Comparison of ENCODE assay signal across 8 cellular contexts in the genomic region with DNA sequence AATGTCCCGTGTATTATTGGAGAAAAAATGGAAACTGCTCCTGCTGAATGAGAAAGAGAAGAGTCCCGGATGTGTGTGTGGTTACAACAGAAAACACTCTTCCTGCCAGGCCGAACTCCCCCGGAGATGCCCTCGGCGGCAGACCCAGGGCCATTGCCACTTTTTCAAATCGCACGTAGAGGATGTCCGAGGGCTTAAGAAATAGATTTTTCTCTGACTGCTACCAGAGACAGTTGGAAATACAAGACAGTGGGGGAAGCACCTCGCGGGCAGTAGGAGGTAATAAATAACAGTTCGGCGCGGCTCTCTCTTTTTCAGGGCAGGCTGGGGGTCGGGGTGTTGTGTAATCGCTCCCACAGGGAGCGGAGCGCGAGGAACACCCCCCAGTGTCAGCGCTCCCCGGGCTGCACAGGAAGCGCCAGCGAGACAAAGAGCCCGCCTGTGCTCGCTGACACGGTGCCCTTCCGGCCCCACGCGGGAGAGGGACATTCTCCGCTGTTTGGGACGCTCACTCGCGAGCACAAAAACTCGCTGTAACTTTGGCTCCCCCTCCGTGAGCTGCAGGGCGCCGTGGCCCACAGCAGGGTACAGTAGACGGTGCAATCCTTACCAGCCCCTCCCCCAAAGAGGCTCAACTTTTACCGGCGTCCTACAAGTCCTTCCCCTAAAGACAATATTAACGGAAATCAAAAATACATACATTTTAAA. TPM values are rescaled to one million over a fixed set of nuclear protein-coding genes. Genes with fewer than 3 reads are reported as not detected.
DNase-seq lines count a peak whose midpoint lies in the region; ATAC-seq and TF ChIP-seq lines count a peak whose summit lies in the region.

No MANE protein-coding gene starts in this region.

- WGBS in thymus: under 1% methylated on average over 41 of the region's 41 CpGs

- ATAC-seq in omental fat pad (ENCODE audit: low FRiP score): peak; percentile 73

- no peaks in the 10 kb centered on the region for H3K36me3 Mint-ChIP-seq in activated naive CD4-positive, alpha-beta T cell treated with anti-CD3 and anti-CD28 coated beads for 36 hours (ENCODE audit: low read depth)

- peak overlapping the region; percentile 97 for H3K27ac ChIP-seq in thymus (ENCODE audit: low read depth)

- H3K4me3 ChIP-seq in thymus (ENCODE audit: low read length): peak overlapping the region; percentile 76

- no peak for TF ChIP-seq CTCF in GM20000 (IDR thresholded peaks at IDR 0.05; ENCODE audit: extremely low read depth, missing control alignments)
- no peak for TF ChIP-seq CTCF in omental fat pad (IDR thresholded peaks at IDR 0.05)

- no peaks in the 10 kb centered on the region for H3K27me3 ChIP-seq in thymus (ENCODE audit: control insufficient read depth, insufficient read depth)

- H3K36me3 ChIP-seq in thymus (ENCODE audit: control insufficient read depth, insufficient read depth): peaks cover 4% of the 10 kb centered on the region

- H3K9me3 Mint-ChIP-seq in activated naive CD4-positive, alpha-beta T cell treated with anti-CD3 and anti-CD28 coated beads for 36 hours: no peaks in the 10 kb centered on the region

- DNase-seq in D341Med (ENCODE audit: low spot score): peak; percentile 70
- DNase-seq in GM20000 (ENCODE audit: low spot score): peak; percentile 68
- peak; percentile 77 for DNase-seq in HS-27A (ENCODE audit: low read depth)
- DNase-seq in SIG-M5 treated with dmso at 0.1 percent for 504 hours (lab: John Stamatoyannopoulos, UW; ENCODE audit: unreplicated experiment): peak; percentile 94
- DNase-seq in activated naive CD4-positive, alpha-beta T cell treated with anti-CD3 and anti-CD28 coated beads for 36 hours: peak; percentile 65
- peak; percentile 88 for DNase-seq in globus pallidus (ENCODE audit: low spot score)
- DNase-seq in omental fat pad (ENCODE audit: low spot score): peak; percentile 48

- intact Hi-C loops in activated naive CD4-positive, alpha-beta T cell treated with anti-CD3 and anti-CD28 coated beads for 36 hours (cut with micrococcal nuclease): loop anchor here (1.0 to 10.0 kb wide), 5 partner anchors 16 to 1782 kb away; partner anchors contain the start of gene NUP210

- H3K4me3 Mint-ChIP-seq in activated naive CD4-positive, alpha-beta T cell treated with anti-CD3 and anti-CD28 coated beads for 36 hours: peak overlapping the region; percentile 98

- H3K9me3 ChIP-seq in thymus (ENCODE audit: control insufficient read depth): no peaks in the 10 kb centered on the region

- CTCF ChIA-PET in activated naive CD4-positive, alpha-beta T cell treated with anti-CD3 and anti-CD28 coated beads for 36 hours (lab: Charles Lee): interaction anchor here (1.0 to 1.6 kb wide), 3 partner anchors 18 to 36 kb away, joined by 5 to 7 read pairs (median 5); no protein-coding TSS in a partner anchor

- peak overlapping the region; percentile 89 for H3K27ac Mint-ChIP-seq in activated naive CD4-positive, alpha-beta T cell treated with anti-CD3 and anti-CD28 coated beads for 36 hours

- H3K27me3 Mint-ChIP-seq in activated naive CD4-positive, alpha-beta T cell treated with anti-CD3 and anti-CD28 coated beads for 36 hours (ENCODE audit: low read depth): no peaks in the 10 kb centered on the region

- H3K4me1 ChIP-seq in thymus (ENCODE audit: control insufficient read depth, insufficient read depth, low read length): peaks cover 25% of the 10 kb centered on the region

- peaks cover 43% of the 10 kb centered on the region for H3K4me1 Mint-ChIP-seq in activated naive CD4-positive, alpha-beta T cell treated with anti-CD3 and anti-CD28 coated beads for 36 hours (ENCODE audit: low read depth)

RNA-seq across cellular contexts. Expression of gene VGLL4, which starts 1.1 kb away (rescaled TPM):
- total RNA-seq in activated naive CD4-positive, alpha-beta T cell treated with anti-CD3 and anti-CD28 coated beads for 36 hours: 1 to 10 TPM; 6.3 to 7.7 TPM
- 10 to 100 TPM; 41.3 to 54.7 (median 49.5) TPM for total RNA-seq in omental fat pad
- 47.0 TPM for polyA plus RNA-seq in thymus

Comparison
In these comparisons a context has a peak if more than half of its experiments do, and no peak if none do; other contexts are left out.
1. Peak in every context shown above with its lines: DNase-seq, ATAC-seq, H3K4me3 ChIP-seq and H3K27ac ChIP-seq.
2. RNA of gene VGLL4, which starts 1.1 kb away (total RNA-seq): 41.3 to 54.7 TPM in omental fat pad; 6.3 to 7.7 TPM in activated naive CD4-positive, alpha-beta T cell treated with anti-CD3 and anti-CD28 coated beads for 36 hours; every median in the first group is over 4 times any median in the second.